23 cellular contexts compared by ENCODE assay signal in the genomic region with DNA sequence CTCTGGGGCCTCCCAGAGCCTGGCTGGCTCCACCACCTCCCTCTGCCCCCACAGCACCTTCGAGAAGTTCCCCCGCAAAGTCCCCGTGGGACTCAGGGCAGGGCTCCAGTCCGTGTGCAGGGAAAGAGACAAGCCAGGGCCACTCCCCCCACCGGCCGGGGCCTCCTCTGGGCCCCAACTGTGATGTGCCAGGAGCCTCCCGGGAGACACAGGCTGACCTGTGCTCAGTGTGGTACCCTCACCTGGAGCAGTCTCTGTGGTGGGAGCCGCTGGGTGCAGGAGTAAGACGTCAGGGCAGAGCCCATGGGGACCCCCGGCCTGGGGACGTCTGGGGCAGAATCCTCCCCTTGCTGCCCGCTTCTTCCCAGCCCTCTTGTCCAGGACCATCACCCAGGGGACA. TPM values are rescaled to one million over a fixed set of nuclear protein-coding genes. Genes with fewer than 3 reads are reported as not detected.
"Had no signal": no experiment of that assay in that cellular context is flagged by ENCODE, and none has a peak within 500 bp of the region (broad histone marks: within the 10 kb centered on the region; RNA-seq: fewer than 3 reads in every experiment).

No MANE protein-coding gene starts in this region.

- H3K27ac ChIP-seq: RWPE1 had no signal

- H3K9me2 ChIP-seq: SK-N-SH had no signal

- H3K9ac ChIP-seq: SK-N-SH had no signal

- H3K4me2 ChIP-seq: SK-N-SH had no signal

- H3K4me3 ChIP-seq: MG63 had no signal

- H3K9me3 ChIP-seq: MG63, SK-N-SH had no signal

- DNase-seq: IMR-90, Karpas-422, KG1, MG63, NCI-H1092, NCI-H1105 treated with DMSO at 0.1 percent for 48 hours, NCI-H1417 treated with DMSO at 0.1 percent for 48 hours, NCI-H146, NCI-H1694 treated with DMSO at 0.1 percent for 48 hours, NCI-H1930, NCI-H2081, NCI-H2107, NCI-H2227 treated with DMSO at 0.1 percent for 48 hours, NCI-H446, NCI-H510A, NCI-H524 treated with DMSO at 0.1 percent for 48 hours, NCI-H69, NCI-H774, SHP77, SK-N-SH had no signal

- H3K36me3 ChIP-seq: MG63 had no signal

RNA-seq across cellular contexts. Expression of a gene that starts 1.5 kb away (rescaled TPM):
- total RNA-seq: HT-29, IMR-90, SK-MEL-5 had no signal
- polyA plus RNA-seq: IMR-90, SK-N-SH had no signal
